In the genomic region with DNA sequence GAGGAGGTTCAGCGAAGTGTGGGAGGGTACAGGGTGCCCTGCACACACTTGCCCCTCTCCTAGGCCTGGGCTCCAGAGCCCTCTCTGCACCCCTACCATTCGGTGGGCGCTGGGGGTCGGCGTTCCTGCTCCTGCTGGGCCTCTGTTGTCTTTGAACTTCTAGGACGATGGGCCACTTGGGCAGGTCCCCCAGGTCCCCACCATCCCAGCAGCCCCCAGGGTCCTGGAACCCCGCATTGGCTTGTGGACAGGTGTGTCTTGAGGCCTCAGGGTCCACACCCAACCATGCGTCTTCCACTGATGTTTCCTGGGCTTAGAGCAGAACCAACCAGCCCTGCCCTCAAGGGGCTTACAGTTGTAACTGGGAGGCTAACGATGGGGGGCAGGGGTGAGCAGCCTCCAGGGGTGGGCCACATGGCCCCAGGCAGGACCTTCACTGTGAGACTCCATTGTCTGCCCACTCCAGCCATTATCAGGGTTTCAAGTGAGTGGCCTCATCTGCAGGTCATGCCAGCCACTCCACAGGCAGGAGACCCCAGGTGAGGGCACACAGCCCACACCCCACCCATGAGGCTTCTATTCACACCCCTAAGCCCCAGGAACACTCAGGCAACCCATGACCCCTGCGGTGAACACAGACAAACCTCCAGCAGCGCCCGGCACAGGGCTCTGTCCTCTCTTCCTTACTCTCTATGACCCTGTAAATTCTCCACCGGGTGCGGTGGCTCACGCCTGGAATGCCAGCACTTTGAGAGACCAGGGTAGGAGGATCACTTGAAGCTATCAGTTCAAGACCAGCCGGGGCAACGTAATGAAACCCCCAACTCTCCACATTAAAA, we compare ENCODE assay signal across 8 cellular contexts. TPM values are rescaled to one million over a fixed set of nuclear protein-coding genes. Genes with fewer than 3 reads are reported as not detected.
DNase-seq lines count a peak whose midpoint lies in the region; ATAC-seq, FAIRE-seq and TF ChIP-seq lines count a peak whose summit lies in the region.

No MANE protein-coding gene starts in this region.

- H3K27ac Mint-ChIP-seq in activated CD4-positive, alpha-beta T cell treated with anti-CD3 and anti-CD28 coated beads, Interleukin-2, amount 10 ng/mL, durations not matched to agents 24 days and 14 days, result peak overlapping the region; percentile 78
- peak overlapping the region; percentile 60 to 68 for H3K27ac Mint-ChIP-seq in activated naive CD4-positive, alpha-beta T cell treated with anti-CD3 and anti-CD28 coated beads, Interleukin-2, amount 50 U/mL, for 72 hours

- ATAC-seq in activated naive CD4-positive, alpha-beta T cell treated with anti-CD3 and anti-CD28 coated beads, Interleukin-2, amount 50 U/mL, for 72 hours, result no peak
- ATAC-seq in GM18498 (IDR thresholded peaks at IDR 0.05; ENCODE audit: unreplicated experiment), result no peak

- H3K27me3 Mint-ChIP-seq in activated CD4-positive, alpha-beta T cell treated with anti-CD3 and anti-CD28 coated beads, Interleukin-2, amount 10 ng/mL, durations not matched to agents 24 days and 14 days, result no peaks in the 10 kb centered on the region

- H3K27ac ChIP-seq in kidney (ENCODE audit: low read depth in 2 of 2, low read length in 2 of 2), result peak overlapping the region; percentile 74 to 88
- peak overlapping the region; percentile 90 for H3K27ac ChIP-seq in substantia nigra (ENCODE audit: low read depth, low read length, poor library complexity, severe bottlenecking)

- FAIRE-seq in kidney (lab: Jason Lieb, UNC), result no peak

- H3K36me3 Mint-ChIP-seq in activated CD4-positive, alpha-beta T cell treated with anti-CD3 and anti-CD28 coated beads, Interleukin-2, amount 10 ng/mL, durations not matched to agents 24 days and 14 days (ENCODE audit: low read depth), result peaks cover 10% of the 10 kb centered on the region
- H3K36me3 Mint-ChIP-seq in activated naive CD4-positive, alpha-beta T cell treated with anti-CD3 and anti-CD28 coated beads, Interleukin-2, amount 50 U/mL, for 72 hours, result peaks cover 5 to 10% of the 10 kb centered on the region in 2 donors

- H3K9me3 Mint-ChIP-seq in activated CD4-positive, alpha-beta T cell treated with anti-CD3 and anti-CD28 coated beads, Interleukin-2, amount 10 ng/mL, durations not matched to agents 24 days and 14 days, result no peaks in the 10 kb centered on the region
- H3K9me3 Mint-ChIP-seq in activated naive CD4-positive, alpha-beta T cell treated with anti-CD3 and anti-CD28 coated beads, Interleukin-2, amount 50 U/mL, for 72 hours, result no peaks in the 10 kb centered on the region

- TF ChIP-seq CTCF in kidney (IDR thresholded peaks at IDR 0.05; ENCODE audit: borderline replicate concordance, extremely low read depth, insufficient read depth), result no peak

- H3K9me3 ChIP-seq in kidney (ENCODE audit: control insufficient read depth in 1 of 2, low read length in 2 of 2), result no peaks in the 10 kb centered on the region

- DNase-seq in activated CD4-positive, alpha-beta T cell treated with anti-CD3 and anti-CD28 coated beads, Interleukin-2, amount 10 ng/mL, durations not matched to agents 24 days and 14 days, result peak; percentile 66
- no peak for DNase-seq in activated CD4-positive, alpha-beta T cell treated with anti-CD3 and anti-CD28 coated beads for 48 hours
- no peak for DNase-seq in activated naive CD4-positive, alpha-beta T cell treated with anti-CD3 and anti-CD28 coated beads, Interleukin-2, amount 50 U/mL, for 72 hours (ENCODE audit: low spot score in 2 of 2)
- peak; percentile 85 for DNase-seq in kidney
- DNase-seq in substantia nigra (lab: John Stamatoyannopoulos, UW), result no peak
- no peak for DNase-seq in NCI-H1436 treated with DMSO at 0.1 percent for 48 hours (lab: John Stamatoyannopoulos, UW)
- DNase-seq in ureter (ENCODE audit: low spot score), result no peak

- no peaks in the 10 kb centered on the region for H3K36me3 ChIP-seq in kidney (ENCODE audit: control insufficient read depth in 1 of 2, insufficient read depth in 2 of 2, low read length in 2 of 2)

- peak overlapping the region; percentile 55 to 61 for H3K9ac ChIP-seq in kidney (ENCODE audit: low read length in 2 of 2)

- intact Hi-C loops in activated CD4-positive, alpha-beta T cell treated with anti-CD3 and anti-CD28 coated beads, Interleukin-2, amount 10 ng/mL, durations not matched to agents 24 days and 14 days (cut with micrococcal nuclease), result no loop called here
- intact Hi-C loops in kidney (cut with DNase I), result no loop called here

- no peak overlapping the region for H3K4me3 ChIP-seq in kidney (ENCODE audit: low read length in 2 of 2)

- H3K4me1 ChIP-seq in kidney (ENCODE audit: control insufficient read depth in 1 of 2, insufficient read depth in 1 of 2, low read depth in 1 of 2, low read length in 2 of 2), result peaks cover 0 to 13% of the 10 kb centered on the region in 2 donors

- peak overlapping the region; percentile 83 for H3K4me3 Mint-ChIP-seq in activated CD4-positive, alpha-beta T cell treated with anti-CD3 and anti-CD28 coated beads, Interleukin-2, amount 10 ng/mL, durations not matched to agents 24 days and 14 days

- peaks cover 14% of the 10 kb centered on the region for H3K4me1 Mint-ChIP-seq in activated CD4-positive, alpha-beta T cell treated with anti-CD3 and anti-CD28 coated beads, Interleukin-2, amount 10 ng/mL, durations not matched to agents 24 days and 14 days

RNA-seq across cellular contexts. Expression of gene KLF16, which starts 2.0 kb away (rescaled TPM):
- total RNA-seq in activated CD4-positive, alpha-beta T cell treated with anti-CD3 and anti-CD28 coated beads, Interleukin-2, amount 10 ng/mL, durations not matched to agents 24 days and 14 days, result 37.0 and 38.1 TPM in 2 replicates
- 10 to 100 TPM; 20.5 to 22.6 TPM for total RNA-seq in activated naive CD4-positive, alpha-beta T cell treated with anti-CD3 and anti-CD28 coated beads, Interleukin-2, amount 50 U/mL, for 72 hours
- total RNA-seq in kidney (22.2 TPM), ureter (14.8 TPM)
- 10.4 TPM for polyA plus RNA-seq in kidney (ENCODE audit: insufficient read depth, low read depth, low replicate concordance)

RNA-seq across cellular contexts. Expression of gene REXO1, which starts 17.1 kb away (rescaled TPM):
- 56.3 and 61.4 TPM in 2 replicates for total RNA-seq in activated CD4-positive, alpha-beta T cell treated with anti-CD3 and anti-CD28 coated beads, Interleukin-2, amount 10 ng/mL, durations not matched to agents 24 days and 14 days
- total RNA-seq in activated naive CD4-positive, alpha-beta T cell treated with anti-CD3 and anti-CD28 coated beads, Interleukin-2, amount 50 U/mL, for 72 hours, result 10 to 100 TPM; 35.5 to 44.5 TPM
- total RNA-seq in kidney (36.8 TPM), ureter (39.3 TPM)
- polyA plus RNA-seq in kidney (ENCODE audit: insufficient read depth, low read depth, low replicate concordance), result 12.1 TPM

RNA-seq across cellular contexts. Expression of gene ABHD17A, which starts 19.9 kb away (rescaled TPM):
- 104 and 107 TPM in 2 replicates for total RNA-seq in activated CD4-positive, alpha-beta T cell treated with anti-CD3 and anti-CD28 coated beads, Interleukin-2, amount 10 ng/mL, durations not matched to agents 24 days and 14 days
- 100 to 1,000 TPM; 109 to 110 TPM for total RNA-seq in activated naive CD4-positive, alpha-beta T cell treated with anti-CD3 and anti-CD28 coated beads, Interleukin-2, amount 50 U/mL, for 72 hours
- total RNA-seq in kidney (63.8 TPM), ureter (58.1 TPM)
- polyA plus RNA-seq in kidney (ENCODE audit: insufficient read depth, low read depth, low replicate concordance), result 65.1 TPM

RNA-seq across cellular contexts. Expression of gene ADAT3, which starts 39.8 kb away (rescaled TPM):
- total RNA-seq in activated CD4-positive, alpha-beta T cell treated with anti-CD3 and anti-CD28 coated beads, Interleukin-2, amount 10 ng/mL, durations not matched to agents 24 days and 14 days, result 8.8 and 10.6 TPM in 2 replicates
- total RNA-seq in activated naive CD4-positive, alpha-beta T cell treated with anti-CD3 and anti-CD28 coated beads, Interleukin-2, amount 50 U/mL, for 72 hours, result 1 to 10 TPM; 8.5 to 10.0 TPM
- total RNA-seq in kidney (10.3 TPM), ureter (4.1 TPM)
- 6.1 TPM for polyA plus RNA-seq in kidney (ENCODE audit: insufficient read depth, low read depth, low replicate concordance)

RNA-seq across cellular contexts. Expression of gene SCAMP4, which starts 39.8 kb away (rescaled TPM):
- total RNA-seq in activated CD4-positive, alpha-beta T cell treated with anti-CD3 and anti-CD28 coated beads, Interleukin-2, amount 10 ng/mL, durations not matched to agents 24 days and 14 days, result 39.2 and 42.4 TPM in 2 replicates
- total RNA-seq in activated naive CD4-positive, alpha-beta T cell treated with anti-CD3 and anti-CD28 coated beads, Interleukin-2, amount 50 U/mL, for 72 hours, result 10 to 100 TPM; 22.4 to 28.2 TPM
- total RNA-seq in kidney (90.1 TPM), ureter (82.3 TPM)
- 49.5 TPM for polyA plus RNA-seq in kidney (ENCODE audit: insufficient read depth, low read depth, low replicate concordance)

Comparison
In these comparisons a context has a peak if more than half of its experiments do, and no peak if none do; other contexts are left out.
1. DNase-seq: peak in activated CD4-positive, alpha-beta T cell treated with anti-CD3 and anti-CD28 coated beads, Interleukin-2, amount 10 ng/mL, durations not matched to agents 24 days and 14 days (single experiment) and kidney (single experiment); none in activated CD4-positive, alpha-beta T cell treated with anti-CD3 and anti-CD28 coated beads for 48 hours (single experiment), activated naive CD4-positive, alpha-beta T cell treated with anti-CD3 and anti-CD28 coated beads, Interleukin-2, amount 50 U/mL, for 72 hours (0 of 2), substantia nigra (0 of 49), NCI-H1436 treated with DMSO at 0.1 percent for 48 hours (single experiment) and ureter (single experiment).